ENCODE assay signal across 6 cellular contexts in genomic region chr11:49059012-49059411, GRCh38. TPM values are rescaled to one million over a fixed set of nuclear protein-coding genes. Genes with fewer than 3 reads are reported as not detected.
"Had no signal": no experiment of that assay in that cellular context is flagged by ENCODE, and none has a peak within 500 bp of the region (broad histone marks: within the 10 kb centered on the region; RNA-seq: fewer than 3 reads in every experiment).

TSS of gene TRIM64C (minus strand) at chr11:49059112. CDS start at chr11:49059112, 0 bp downstream.

RNA-seq across cellular contexts. Expression of gene TRIM64C, which starts in this region (rescaled TPM):
- polyA plus RNA-seq: endothelial cell of umbilical vein, esophagus, fibroblast of lung, foreskin keratinocyte, heart left ventricle, heart right ventricle had no signal
